In the genomic region with DNA sequence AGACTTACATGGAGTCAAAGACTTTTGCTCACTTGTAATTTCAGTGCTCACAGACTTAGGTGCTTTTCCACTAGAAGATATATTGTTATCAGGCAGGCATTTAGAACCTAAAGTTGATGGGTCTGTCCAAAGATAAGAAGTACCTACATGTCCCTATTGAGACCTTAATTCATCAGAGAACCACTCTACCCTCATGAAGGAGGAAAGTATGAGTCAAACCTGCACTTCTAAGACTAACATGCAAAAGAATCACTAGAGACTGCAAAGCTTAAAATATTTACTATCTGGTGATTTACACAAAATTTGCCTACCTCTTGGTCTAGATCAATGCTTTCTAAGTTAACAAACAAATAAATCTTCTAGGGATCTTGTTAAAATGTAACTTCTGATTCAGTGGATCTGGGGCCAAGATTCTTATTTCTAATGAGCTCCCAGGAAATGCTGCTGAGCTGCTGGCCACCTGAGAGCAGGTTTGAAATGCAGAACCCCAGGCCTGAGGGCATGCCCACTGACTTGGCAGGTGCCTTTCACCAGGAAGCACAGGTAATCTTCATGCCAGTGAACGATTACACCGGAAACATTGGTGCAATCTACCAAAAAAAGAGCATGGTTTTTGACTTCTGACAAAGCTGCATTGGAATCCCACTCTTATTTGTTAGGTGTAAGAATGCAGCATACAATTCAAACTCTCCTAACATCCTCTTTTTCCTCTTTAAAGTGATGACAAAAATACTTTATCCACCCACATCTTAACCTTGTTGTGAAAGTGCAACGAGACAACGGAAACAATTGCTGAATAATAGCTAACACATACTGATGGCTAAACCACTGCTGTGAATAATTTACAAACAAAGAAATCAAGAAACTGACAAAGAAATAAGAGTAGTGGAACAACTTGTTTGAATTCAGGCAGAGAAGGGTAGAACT, we compare ENCODE assay signal across 8 cellular contexts.
DNase-seq lines count a peak whose midpoint lies in the region; ATAC-seq and TF ChIP-seq lines count a peak whose summit lies in the region.

No MANE protein-coding gene starts in this region.

- peak; percentile 75 for DNase-seq in Calu3
- DNase-seq in cerebellar cortex (ENCODE audit: low spot score) = peak; percentile 9
- DNase-seq in stimulated activated CD4-positive, alpha-beta T cell treated with anti-CD3 and anti-CD28 coated beads, Interleukin-2, amount 100 ng/mL, for 24 hours = no peak
- no peak for DNase-seq in GM19240 (ENCODE audit: insufficient read length, low spot score)
- no peak for DNase-seq in HAP-1 (ENCODE audit: low spot score in 2 of 2)
- no peak for DNase-seq in NCI-H1417 treated with DMSO at 0.1 percent for 48 hours (lab: John Stamatoyannopoulos, UW)

- H3K36me3 Mint-ChIP-seq in Calu3 (ENCODE audit: insufficient read depth, unreplicated experiment) = no peaks in the 10 kb centered on the region

- in situ Hi-C loops in HAP-1 (cut with MboI; ENCODE audit: low sequenced_read_pairs) = no loop called here

- BruUV-seq in Calu3 (replicated peaks; lab: Mats Ljungman, UMichigan) = no TSS peak

- CTCF ChIA-PET in Calu3 (lab: Charles Lee) = interaction anchor here (0.5 to 1.7 kb wide), 9 partner anchors 12 to 966 kb away, joined by 3 to 8 read pairs (median 3); no protein-coding TSS in a partner anchor

- no peak overlapping the region for H3K4me3 ChIP-seq in HAP-1

- H3K27me3 ChIP-seq in HAP-1 (ENCODE audit: low read depth) = no peaks in the 10 kb centered on the region

- H3K4me1 ChIP-seq in HAP-1 = peaks cover 4% of the 10 kb centered on the region

- H3K9me3 Mint-ChIP-seq in Calu3 (ENCODE audit: low read depth, unreplicated experiment) = no peaks in the 10 kb centered on the region

- H3K9me3 ChIP-seq in HAP-1 = no peaks in the 10 kb centered on the region

- ATAC-seq in GM21360 (IDR thresholded peaks at IDR 0.05; ENCODE audit: unreplicated experiment) (peak; percentile 44), HG03108 (IDR thresholded peaks at IDR 0.05; ENCODE audit: unreplicated experiment) (peak; percentile 60)

- peak overlapping the region; percentile 45 for H3K4me3 Mint-ChIP-seq in Calu3 (ENCODE audit: low read depth, unreplicated experiment)

- no peaks in the 10 kb centered on the region for H3K36me3 ChIP-seq in HAP-1 (replicated peaks)

- H3K4me1 Mint-ChIP-seq in Calu3 (ENCODE audit: low read depth, unreplicated experiment) = no peaks in the 10 kb centered on the region

- H3K27me3 Mint-ChIP-seq in Calu3 (ENCODE audit: unreplicated experiment) = no peaks in the 10 kb centered on the region

- TF ChIP-seq CTCF in Calu3 (IDR thresholded peaks at IDR 0.05; ENCODE audit: unreplicated experiment) = no peak

- H3K27ac Mint-ChIP-seq in Calu3 (ENCODE audit: unreplicated experiment) = peak overlapping the region; percentile 52

- intact Hi-C loops in Calu3 (cut with micrococcal nuclease; ENCODE audit: unreplicated experiment) = loop anchor here (1.0 to 10.0 kb wide), 6 partner anchors 378 to 1213 kb away; a partner anchor contains a TSS

Comparison
In these comparisons a context has a peak if more than half of its experiments do, and no peak if none do; other contexts are left out.
1. DNase-seq: peak in Calu3 (single experiment) and cerebellar cortex (single experiment); none in stimulated activated CD4-positive, alpha-beta T cell treated with anti-CD3 and anti-CD28 coated beads, Interleukin-2, amount 100 ng/mL, for 24 hours (0 of 2), GM19240 (single experiment), HAP-1 (0 of 2) and NCI-H1417 treated with DMSO at 0.1 percent for 48 hours (single experiment).